Comparison of ENCODE assay signal across 8 cellular contexts in genomic region chr1:15154480-15155036, GRCh38. TPM values are rescaled to one million over a fixed set of nuclear protein-coding genes. Genes with fewer than 3 reads are reported as not detected.
DNase-seq lines count a peak whose midpoint lies in the region; ATAC-seq, FAIRE-seq and TF ChIP-seq lines count a peak whose summit lies in the region.

No MANE protein-coding gene starts in this region.

- 1 to 2% methylated on average over 34 to 37 of the region's 37 CpGs for whole genome bisulfite sequencing in pancreas, 2 donors

- TF ChIP-seq CTCF in foreskin fibroblast (IDR thresholded peaks at IDR 0.05; ENCODE audit: low read depth, low read length): no peak
- no peak for TF ChIP-seq CTCF in pancreas (IDR thresholded peaks at IDR 0.05)

- peak overlapping the region; percentile 95 to 100 (median 99) for H3K27ac ChIP-seq in pancreas

- no peaks in the 10 kb centered on the region for H3K9me3 ChIP-seq in pancreas

- H3K4me1 Mint-ChIP-seq in T-cell: peaks cover 21 to 39% (median 30%) of the 10 kb centered on the region in 3 donors

- peak overlapping the region; percentile 53 to 64 (median 53) for H3K4me3 Mint-ChIP-seq in T-cell

- H3K4me3 ChIP-seq in foreskin fibroblast (ENCODE audit: low read depth in 1 of 2, low read length in 2 of 2): peak overlapping the region; percentile 60 to 65
- peak overlapping the region; percentile 72 to 97 (median 88) for H3K4me3 ChIP-seq in pancreas

- no peak for ATAC-seq in T-cell (replicated peaks in 1 of 4)
- peak; percentile 4 to 28 (median 12) for ATAC-seq in pancreas
- ATAC-seq in GM19324 (IDR thresholded peaks at IDR 0.05; ENCODE audit: low FRiP score, unreplicated experiment): no peak

- no peak overlapping the region for H3K27ac Mint-ChIP-seq in T-cell

- H3K36me3 ChIP-seq in pancreas: no peaks in the 10 kb centered on the region

- H3K9me3 Mint-ChIP-seq in T-cell: peaks cover 0 to 4% (median 0%) of the 10 kb centered on the region in 3 donors

- intact Hi-C loops in pancreas (cut with DNase I): loop anchor here in 1 of 3 donors (5.0 to 10.0 kb wide), 2 partner anchors 48 to 120 kb away; no protein-coding TSS in a partner anchor

- CTCF ChIA-PET in T-cell (lab: Charles Lee): no interaction called here

- POLR2A ChIA-PET in T-cell (lab: Charles Lee): no interaction called here

- no peaks in the 10 kb centered on the region for H3K36me3 Mint-ChIP-seq in T-cell

- DNase-seq in GM12891 (ENCODE audit: insufficient read length, low spot score) (peak; percentile 30), T-cell (no peak), foreskin fibroblast (peak in 1 of 2 donors; percentile 33), pancreas (peak; percentile 69 to 89 (median 78)), GM12892 (ENCODE audit: insufficient read length) (no peak), kidney glomerular epithelial cell (lab: John Stamatoyannopoulos, UW) (no peak), middle frontal gyrus (ENCODE audit: extremely low spot score, low spot score) (no peak)

- FAIRE-seq in GM12891 (lab: Jason Lieb, UNC): no peak
- no peak for FAIRE-seq in pancreas (lab: Jason Lieb, UNC)
- FAIRE-seq in GM12892 (lab: Jason Lieb, UNC): no peak

- peaks cover 31 to 57% (median 36%) of the 10 kb centered on the region in 3 donors for H3K4me1 ChIP-seq in pancreas

- H3K27me3 ChIP-seq in pancreas: no peaks in the 10 kb centered on the region

- TF ChIP-seq POLR2A in GM12891 (IDR thresholded peaks at IDR 0.05; ENCODE audit: low read depth, low read length) (no peak), GM12892 (IDR thresholded peaks at IDR 0.05; ENCODE audit: low read depth, low read length) (no peak)

- peaks cover 41 to 53% of the 10 kb centered on the region in 2 donors for H3K27me3 Mint-ChIP-seq in T-cell

TF ChIP-seq in GM12891, 5 proteins besides CTCF, POLR2A, EP300 and RAD21:
- TF ChIP-seq POLR2AphosphoS5 (IDR thresholded peaks at IDR 0.05; ENCODE audit: low read depth, low read length): no peak
- TF ChIP-seq TAF1 (IDR thresholded peaks at IDR 0.05; ENCODE audit: low read depth, low read length): no peak
- no peak for TF ChIP-seq SPI1 (IDR thresholded peaks at IDR 0.05; ENCODE audit: low read depth, low read length)
- no peak for TF ChIP-seq POU2F2 (IDR thresholded peaks at IDR 0.05; ENCODE audit: low read depth, low read length)
- no peak for TF ChIP-seq PAX5 (IDR thresholded peaks at IDR 0.05; ENCODE audit: insufficient read depth, low read length, severe bottlenecking)

RNA-seq across cellular contexts. Expression of gene TMEM51, which starts 1.0 kb away (rescaled TPM):
- 1.3 TPM for polyA plus RNA-seq in GM12891 (2012; ENCODE audit: low read depth, missing spikeins)
- under 1 TPM in 2 of 5 donors, not detected in 3; 0.23 to 0.26 TPM for total RNA-seq in T-cell
- total RNA-seq in pancreas: 10 to 100 TPM; 18.4 to 42.1 (median 25.6) TPM
- 10 to 100 TPM; 18.2 to 28.2 TPM for polyA plus RNA-seq in pancreas
- polyA plus RNA-seq in GM12892 (2012; ENCODE audit: missing spikeins): 0.13 TPM

Comparison
In these comparisons a context has a peak if more than half of its experiments do, and no peak if none do; other contexts are left out.
1. DNase-seq: peak in GM12891 (single experiment) and pancreas (6 of 6); none in T-cell (0 of 34), GM12892 (single experiment), kidney glomerular epithelial cell (single experiment) and middle frontal gyrus (single experiment).
2. ATAC-seq: peak in pancreas (4 of 4); none in T-cell (0 of 4) and GM19324 (single experiment).
3. RNA of gene TMEM51, which starts 1.0 kb away (total RNA-seq): 18.4 to 42.1 TPM in pancreas; 0.23 to 0.26 TPM in T-cell; every median in the first group is over 10 times any median in the second.